ENCODE assay signal across 12 cellular contexts in genomic region chr15:74174216-74174965, GRCh38. TPM values are rescaled to one million over a fixed set of nuclear protein-coding genes. Genes with fewer than 3 reads are reported as not detected.
DNase-seq lines count a peak whose midpoint lies in the region; ATAC-seq and TF ChIP-seq lines count a peak whose summit lies in the region.
"Had no signal": no experiment of that assay in that cellular context is flagged by ENCODE, and none has a peak within 500 bp of the region (broad histone marks: within the 10 kb centered on the region; RNA-seq: fewer than 3 reads in every experiment).

No MANE protein-coding gene starts in this region.

- DNase-seq in AG10803 (ENCODE audit: low read depth), result peak; percentile 67
- no peak for DNase-seq in astrocyte of the cerebellum (ENCODE audit: low read depth)
- peak; percentile 33 to 81 (median 76) for DNase-seq in right cardiac atrium
- DNase-seq in stimulated activated naive CD4-positive, alpha-beta T cell (lab: John Stamatoyannopoulos, UW), result no peak
- DNase-seq in AML-193 (lab: John Stamatoyannopoulos, UW), result no peak
- DNase-seq in NK-92 (lab: John Stamatoyannopoulos, UW; ENCODE audit: unreplicated experiment), result no peak
- DNase-seq: activated T-cell treated with anti-CD3 and anti-CD28 coated beads, Interleukin-2, amount 50 U/mL, for 72 hours had no signal

- ATAC-seq in right cardiac atrium, result peak; percentile 14 to 25
- ATAC-seq in GM21381 (IDR thresholded peaks at IDR 0.05; ENCODE audit: unreplicated experiment), result no peak
- ATAC-seq: activated T-cell treated with anti-CD3 and anti-CD28 coated beads, Interleukin-2, amount 50 U/mL, for 72 hours had no signal

- H3K27ac ChIP-seq in right cardiac atrium (ENCODE audit: low read length), result peak overlapping the region; percentile 85
- peak overlapping the region; percentile 77 for H3K27ac ChIP-seq in rectal smooth muscle tissue (ENCODE audit: low read depth, low read length)

- intact Hi-C loops in right cardiac atrium (cut with DNase I), result loop anchor here in 1 of 4 donors (5.0 kb wide), 1 partner anchor 37 kb away; no protein-coding TSS in a partner anchor

- H3K4me3 ChIP-seq in AG10803 (ENCODE audit: low read length), result peak overlapping the region; percentile 73
- peak overlapping the region; percentile 20 for H3K4me3 ChIP-seq in astrocyte of the cerebellum (ENCODE audit: low read depth, low read length)
- H3K4me3 ChIP-seq in right cardiac atrium (ENCODE audit: low read length), result peak overlapping the region; percentile 28
- H3K4me3 ChIP-seq in rectal smooth muscle tissue (ENCODE audit: low read length), result peak overlapping the region; percentile 60

- in situ Hi-C loops in astrocyte of the cerebellum (cut with HindIII; ENCODE audit: low sequenced_read_pairs), result no loop called here

- H3K27me3 ChIP-seq in right cardiac atrium (ENCODE audit: control insufficient read depth, insufficient read depth) (no peaks in the 10 kb centered on the region), rectal smooth muscle tissue (ENCODE audit: control insufficient read depth, insufficient read depth, low read length) (no peaks in the 10 kb centered on the region)

- H3K9ac ChIP-seq in rectal smooth muscle tissue (ENCODE audit: low read length), result no peak overlapping the region

- no peaks in the 10 kb centered on the region for H3K9me3 ChIP-seq in right cardiac atrium (ENCODE audit: control insufficient read depth, low read length)

- TF ChIP-seq CTCF in AG10803 (conservative IDR thresholded peaks at IDR 0.05; ENCODE audit: low read length) (no peak), astrocyte of the cerebellum (IDR thresholded peaks at IDR 0.05; ENCODE audit: low read depth, low read length, missing control alignments) (no peak)

- no peaks in the 10 kb centered on the region for H3K36me3 ChIP-seq in rectal smooth muscle tissue (ENCODE audit: control insufficient read depth, insufficient read depth, low read length)

- WGBS in right cardiac atrium, result 57% methylated on average over 22 of the region's 22 CpGs

- H3K4me1 ChIP-seq in right cardiac atrium (ENCODE audit: control insufficient read depth, insufficient read depth, low read length) (peaks cover 19% of the 10 kb centered on the region), rectal smooth muscle tissue (ENCODE audit: control insufficient read depth, insufficient read depth, low read length) (peaks cover 32% of the 10 kb centered on the region)

RNA-seq across cellular contexts. Expression of gene ISLR, which starts 0.9 kb away (rescaled TPM):
- total RNA-seq in right cardiac atrium, result 10 to 100 TPM; 21.6 to 33.5 (median 24.7) TPM
- polyA plus RNA-seq in right cardiac atrium, result 29.5 TPM
- total RNA-seq: dermis microvascular lymphatic vessel endothelial cell, pulmonary artery endothelial cell had no signal
- polyA plus RNA-seq: CD14-positive monocyte had no signal

RNA-seq across cellular contexts. Expression of gene STRA6, which starts 28.2 kb away (rescaled TPM):
- under 1 TPM; 0.20 to 0.58 (median 0.37) TPM for total RNA-seq in right cardiac atrium
- polyA plus RNA-seq in right cardiac atrium, result 0.25 TPM
- total RNA-seq: pulmonary artery endothelial cell had no signal
- polyA plus RNA-seq: CD14-positive monocyte had no signal

RNA-seq across cellular contexts. Expression of gene ISLR2, which starts 44.0 kb away (rescaled TPM):
- total RNA-seq in right cardiac atrium, result 1 to 10 TPM in 2 of 4 donors, under 1 TPM in 2; 0.71 to 2.8 (median 1.7) TPM
- polyA plus RNA-seq in right cardiac atrium, result 2.1 TPM
- total RNA-seq: pulmonary artery endothelial cell had no signal
- polyA plus RNA-seq: CD14-positive monocyte had no signal

Comparison
In these comparisons a context has a peak if more than half of its experiments do, and no peak if none do; other contexts are left out.
1. DNase-seq: peak in AG10803 (single experiment) and right cardiac atrium (3 of 3); none in astrocyte of the cerebellum (single experiment), stimulated activated naive CD4-positive, alpha-beta T cell (0 of 6), AML-193 (0 of 2) and NK-92 (single experiment).
2. H3K4me3 ChIP-seq: peak in every context shown above with its lines; median percentile 73 in AG10803; 60 in rectal smooth muscle tissue; 28 in right cardiac atrium; 20 in astrocyte of the cerebellum.